ENCODE assay signal across 23 cellular contexts in genomic region chr16:88195911-88196465, GRCh38.
DNase-seq lines count a peak whose midpoint lies in the region; ATAC-seq and TF ChIP-seq lines count a peak whose summit lies in the region.
"Had no signal": no experiment of that assay in that cellular context is flagged by ENCODE, and none has a peak within 500 bp of the region (broad histone marks: within the 10 kb centered on the region; RNA-seq: fewer than 3 reads in every experiment).

No MANE protein-coding gene starts in this region.

- H3K9me3 ChIP-seq in esophagus muscularis mucosa (no peaks in the 10 kb centered on the region), upper lobe of right lung (no peaks in the 10 kb centered on the region), Peyer's patch (no peaks in the 10 kb centered on the region)
- H3K9me3 ChIP-seq: Caco-2 had no signal

- WGBS in esophagus muscularis mucosa: 85% methylated on average over 9 of the region's 9 CpGs

- H3K27me3 ChIP-seq in esophagus muscularis mucosa (no peaks in the 10 kb centered on the region), upper lobe of right lung (no peaks in the 10 kb centered on the region), Peyer's patch (no peaks in the 10 kb centered on the region)

- H3K36me3 ChIP-seq in esophagus muscularis mucosa (no peaks in the 10 kb centered on the region), upper lobe of right lung (no peaks in the 10 kb centered on the region), Peyer's patch (no peaks in the 10 kb centered on the region)

- intact Hi-C loops in esophagus muscularis mucosa (cut with DNase I) (loop anchor here (5.0 kb wide), 1 partner anchor 186 kb away; the partner anchor contains the start of gene ZNF469), sciatic nerve (cut with DNase I) (no loop called here), upper lobe of right lung (cut with DNase I) (loop anchor here (10.0 kb wide), 1 partner anchor 239 kb away; no protein-coding TSS in a partner anchor)

- no peak for TF ChIP-seq POLR2A in esophagus muscularis mucosa (IDR thresholded peaks at IDR 0.05; ENCODE audit: low read depth)
- no peak for TF ChIP-seq POLR2A in Peyer's patch (IDR thresholded peaks at IDR 0.05)

- TF ChIP-seq EP300 in esophagus muscularis mucosa (IDR thresholded peaks at IDR 0.05): no peak

- H3K4me1 ChIP-seq in esophagus muscularis mucosa (peaks cover 0 to 2% (median 0%) of the 10 kb centered on the region in 4 donors), upper lobe of right lung (no peaks in the 10 kb centered on the region), Peyer's patch (peaks cover 0 to 4% (median 0%) of the 10 kb centered on the region in 4 donors)
- H3K4me1 ChIP-seq: Caco-2 had no signal

- peak; percentile 18 for DNase-seq in GM20000 (ENCODE audit: low spot score)
- DNase-seq in esophagus muscularis mucosa (ENCODE audit: extremely low spot score): peak; percentile 79
- DNase-seq in sciatic nerve (ENCODE audit: low spot score): peak; percentile 38
- DNase-seq in upper lobe of right lung: peak; percentile 42
- DNase-seq in NCI-H2029 treated with DMSO at 0.1 percent for 48 hours (lab: John Stamatoyannopoulos, UW): no peak
- no peak for DNase-seq in Peyer's patch
- DNase-seq in activated CD4-positive, alpha-beta T cell treated with anti-CD3 and anti-CD28 coated beads, Interleukin-2, amount 50 U/mL, for 48 hours: no peak
- DNase-seq in NCI-H2107 (lab: John Stamatoyannopoulos, UW): no peak
- DNase-seq: Caco-2, DMS 273 treated with DMSO at 0.1 percent for 48 hours, DMS79 treated with DMSO at 0.1 percent for 48 hours, GF-D8, Karpas-422, NCI-H1105, NCI-H1436 treated with DMSO at 0.1 percent for 48 hours, NCI-H187 treated with DMSO at 0.1 percent for 48 hours, NCI-H446 treated with DMSO at 0.1 percent for 48 hours, NCI-H526, SHP77 treated with DMSO at 0.1 percent for 48 hours had no signal

- no peak for TF ChIP-seq CTCF in GM20000 (IDR thresholded peaks at IDR 0.05; ENCODE audit: extremely low read depth, missing control alignments)
- no peak for TF ChIP-seq CTCF in esophagus muscularis mucosa (IDR thresholded peaks at IDR 0.05)
- no peak for TF ChIP-seq CTCF in upper lobe of right lung (IDR thresholded peaks at IDR 0.05)
- no peak for TF ChIP-seq CTCF in Peyer's patch (IDR thresholded peaks at IDR 0.05)

- H3K4me3 ChIP-seq in esophagus muscularis mucosa (no peak overlapping the region), upper lobe of right lung (no peak overlapping the region), Peyer's patch (no peak overlapping the region)

- no peak overlapping the region for H3K27ac ChIP-seq in esophagus muscularis mucosa (replicated peaks in 1 of 4)
- H3K27ac ChIP-seq in upper lobe of right lung: no peak overlapping the region
- no peak overlapping the region for H3K27ac ChIP-seq in Peyer's patch
- H3K27ac ChIP-seq: C4-2B, RWPE1 had no signal

- no peak for ATAC-seq in sciatic nerve
- no peak for ATAC-seq in upper lobe of right lung
- ATAC-seq: CD8-positive, alpha-beta T cell; HCT116 had no signal

Comparison
In these comparisons a context has a peak if more than half of its experiments do, and no peak if none do; other contexts are left out.
1. DNase-seq: peak in GM20000 (single experiment), esophagus muscularis mucosa (single experiment), sciatic nerve (single experiment) and upper lobe of right lung (single experiment); none in NCI-H2029 treated with DMSO at 0.1 percent for 48 hours (single experiment), Peyer's patch (0 of 3), activated CD4-positive, alpha-beta T cell treated with anti-CD3 and anti-CD28 coated beads, Interleukin-2, amount 50 U/mL, for 48 hours (0 of 2) and NCI-H2107 (single experiment).